In genomic region chr12:49183214-49183950, GRCh38 we compare ENCODE assay signal across 8 cellular contexts. TPM values are rescaled to one million over a fixed set of nuclear protein-coding genes. Genes with fewer than 3 reads are reported as not detected.
DNase-seq lines count a peak whose midpoint lies in the region; ATAC-seq and TF ChIP-seq lines count a peak whose summit lies in the region.
"Not testable (repeated sequence)": the region's sequence is repeated elsewhere in the genome, so short reads cannot be mapped to it uniquely, and the experiment has no call there.

No MANE protein-coding gene starts in this region.

- H3K9me3 Mint-ChIP-seq in HFFc6; effector memory CD8-positive, alpha-beta T cell; osteocyte (ENCODE audit: unreplicated experiment): not testable (repeated sequence)
- H3K9me3 Mint-ChIP-seq in brain = peaks cover 0 to 16% (median 0%) of the 10 kb centered on the region in 5 experiments
- H3K9me3 Mint-ChIP-seq in naive thymus-derived CD4-positive, alpha-beta T cell = peaks cover 0 to 15% (median 0%) of the 10 kb centered on the region in 11 donors

- not testable (repeated sequence) for H3K4me3 Mint-ChIP-seq in HFFc6; naive thymus-derived CD4-positive, alpha-beta T cell; osteocyte (ENCODE audit: unreplicated experiment)
- peak overlapping the region; percentile 85 to 99 (median 97) for H3K4me3 Mint-ChIP-seq in brain
- H3K4me3 Mint-ChIP-seq in effector memory CD8-positive, alpha-beta T cell = peak overlapping the region; percentile 2 to 56

- H3K36me3 ChIP-seq in naive thymus-derived CD4-positive, alpha-beta T cell (ENCODE audit: control insufficient read depth in 2 of 3, insufficient read depth in 3 of 3, low read length in 3 of 3) = peaks cover 4 to 25% (median 7%) of the 10 kb centered on the region in 3 experiments

- intact Hi-C loops in naive thymus-derived CD4-positive, alpha-beta T cell (cut with micrococcal nuclease) = not testable (repeated sequence)

- H3K4me1 Mint-ChIP-seq in HFFc6 (ENCODE audit: low read depth) = peaks cover 18% of the 10 kb centered on the region
- peaks cover 48% of the 10 kb centered on the region for H3K4me1 Mint-ChIP-seq in brain
- H3K4me1 Mint-ChIP-seq in effector memory CD8-positive, alpha-beta T cell (ENCODE audit: low read depth in 2 of 2) = peaks cover 7 to 23% of the 10 kb centered on the region in 2 donors
- peaks cover 7 to 26% (median 21%) of the 10 kb centered on the region in 7 donors for H3K4me1 Mint-ChIP-seq in naive thymus-derived CD4-positive, alpha-beta T cell
- peaks cover 26% of the 10 kb centered on the region for H3K4me1 Mint-ChIP-seq in osteocyte (ENCODE audit: unreplicated experiment)

- DNase-seq in HFFc6 = peak; percentile 12
- DNase-seq in NCI-H748 (lab: John Stamatoyannopoulos, UW; ENCODE audit: unreplicated experiment) = peak; percentile 28
- peak; percentile 35 for DNase-seq in activated CD8-positive, alpha-beta memory T cell treated with anti-CD3 and anti-CD28 coated beads for 24 hours
- not testable (repeated sequence) for DNase-seq in effector memory CD8-positive, alpha-beta T cell
- peak; percentile 21 for DNase-seq in left lobe of liver (ENCODE audit: low spot score)
- DNase-seq in naive thymus-derived CD4-positive, alpha-beta T cell = peak in 1 of 9 donors; percentile 6
- peak; percentile 65 for DNase-seq in osteocyte (ENCODE audit: extremely low spot score, unreplicated experiment)

- TF ChIP-seq CTCF in HFFc6 (IDR thresholded peaks at IDR 0.05); brain (conservative IDR thresholded peaks at IDR 0.05); osteocyte (IDR thresholded peaks at IDR 0.05): not testable (repeated sequence)

- H3K4me3 ChIP-seq in naive thymus-derived CD4-positive, alpha-beta T cell (ENCODE audit: low read length) = not testable (repeated sequence)

- CTCF ChIA-PET in naive thymus-derived CD4-positive, alpha-beta T cell (lab: Charles Lee) = not testable (repeated sequence)

- H3K36me3 Mint-ChIP-seq in HFFc6 (ENCODE audit: low read depth) = peaks cover 36% of the 10 kb centered on the region
- H3K36me3 Mint-ChIP-seq in brain = peaks cover 55% of the 10 kb centered on the region
- peaks cover 61% of the 10 kb centered on the region for H3K36me3 Mint-ChIP-seq in effector memory CD8-positive, alpha-beta T cell (ENCODE audit: insufficient read depth)
- H3K36me3 Mint-ChIP-seq in naive thymus-derived CD4-positive, alpha-beta T cell = peaks cover 0 to 29% (median 19%) of the 10 kb centered on the region in 5 donors
- H3K36me3 Mint-ChIP-seq in osteocyte (ENCODE audit: unreplicated experiment) = peaks cover 36% of the 10 kb centered on the region

- ATAC-seq in effector memory CD8-positive, alpha-beta T cell (replicated peaks); left lobe of liver; naive thymus-derived CD4-positive, alpha-beta T cell: not testable (repeated sequence)

- not testable (repeated sequence) for H3K4me1 ChIP-seq in naive thymus-derived CD4-positive, alpha-beta T cell (ENCODE audit: control insufficient read depth in 2 of 2, insufficient read depth in 2 of 2, low read length in 2 of 2)

- H3K27me3 Mint-ChIP-seq in HFFc6 (ENCODE audit: insufficient read depth) (peaks cover 16% of the 10 kb centered on the region), brain (peaks cover 25% of the 10 kb centered on the region)
- not testable (repeated sequence) for H3K27me3 Mint-ChIP-seq in effector memory CD8-positive, alpha-beta T cell; naive thymus-derived CD4-positive, alpha-beta T cell; osteocyte (ENCODE audit: unreplicated experiment)

- H3K9me3 ChIP-seq in naive thymus-derived CD4-positive, alpha-beta T cell (ENCODE audit: control insufficient read depth in 2 of 3, low read length in 3 of 3) = not testable (repeated sequence)

- 0 out of 2 replicates have a peak overlapping the region, but pooled peaks have one; percentile 5 for H3K27ac Mint-ChIP-seq in HFFc6
- H3K27ac Mint-ChIP-seq in brain = peak overlapping the region; percentile 6 to 94 (median 63)
- peak overlapping the region in 1 of 2 donors; percentile 62 for H3K27ac Mint-ChIP-seq in effector memory CD8-positive, alpha-beta T cell
- H3K27ac Mint-ChIP-seq in naive thymus-derived CD4-positive, alpha-beta T cell = peak overlapping the region in 5 of 9 donors; percentile 22 to 70 (median 36)
- peak overlapping the region; percentile 41 for H3K27ac Mint-ChIP-seq in osteocyte (ENCODE audit: unreplicated experiment)

- H3K27ac ChIP-seq in naive thymus-derived CD4-positive, alpha-beta T cell (ENCODE audit: low read depth, low read length) = not testable (repeated sequence)

- POLR2A ChIA-PET in naive thymus-derived CD4-positive, alpha-beta T cell (lab: Charles Lee) = interaction anchor here (0.9 to 3.4 kb wide), 2 partner anchors 10 to 52 kb away, joined by 5 to 26 read pairs; partner anchors contain the start of gene TUBA1B

- H3K27me3 ChIP-seq in naive thymus-derived CD4-positive, alpha-beta T cell (ENCODE audit: control insufficient read depth in 2 of 2, insufficient read depth in 2 of 2, low read length in 2 of 2) = not testable (repeated sequence)

RNA-seq across cellular contexts. Expression of gene TUBA1A, which starts 5.5 kb away (rescaled TPM):
- 100 to 1,000 TPM; 227 to 300 (median 257) TPM for total RNA-seq in HFFc6 (2021; fragmentation: NEBNext Ultra II Directional; extraction: Animal tissue kit (Norgen Biotek cat#: 25700))
- 7,715 TPM for polyA plus RNA-seq in brain (ENCODE audit: insufficient read depth, low read depth, low replicate concordance)
- total RNA-seq in left lobe of liver (4.8 TPM), osteocyte (466 and 471 TPM in 2 replicates)
- 100 to 1,000 TPM in 2 of 5 experiments, 10 to 100 TPM in 3; 61.8 to 492 (median 98.8) TPM for total RNA-seq in naive thymus-derived CD4-positive, alpha-beta T cell
- polyA plus RNA-seq in naive thymus-derived CD4-positive, alpha-beta T cell = 100 to 1,000 TPM; 176 to 178 TPM

RNA-seq across cellular contexts. Expression of gene TUBA1B, which starts 52.2 kb away (rescaled TPM):
- 1,000 to 10,000 TPM; 1,208 to 2,585 (median 2,279) TPM for total RNA-seq in HFFc6 (2021; fragmentation: NEBNext Ultra II Directional; extraction: Animal tissue kit (Norgen Biotek cat#: 25700))
- 3,807 TPM for polyA plus RNA-seq in brain (ENCODE audit: insufficient read depth, low read depth, low replicate concordance)
- 144 TPM for total RNA-seq in left lobe of liver
- 1,000 to 10,000 TPM in 1 of 5 experiments, 100 to 1,000 TPM in 4; 124 to 1,463 (median 279) TPM for total RNA-seq in naive thymus-derived CD4-positive, alpha-beta T cell
- 100 to 1,000 TPM; 473 to 648 TPM for polyA plus RNA-seq in naive thymus-derived CD4-positive, alpha-beta T cell
- total RNA-seq in osteocyte = 497 and 503 TPM in 2 replicates

Comparison
In these comparisons a context has a peak if more than half of its experiments do, and no peak if none do; other contexts are left out.
1. RNA of gene TUBA1A, which starts 5.5 kb away (total RNA-seq): 466 to 471 TPM in osteocyte, 227 to 300 TPM in HFFc6 and 61.8 to 492 TPM in naive thymus-derived CD4-positive, alpha-beta T cell; 4.8 TPM in left lobe of liver (single experiment); every median in the first group is over 10 times any median in the second.